ENCODE assay signal across 1 cellular context in the genomic region with DNA sequence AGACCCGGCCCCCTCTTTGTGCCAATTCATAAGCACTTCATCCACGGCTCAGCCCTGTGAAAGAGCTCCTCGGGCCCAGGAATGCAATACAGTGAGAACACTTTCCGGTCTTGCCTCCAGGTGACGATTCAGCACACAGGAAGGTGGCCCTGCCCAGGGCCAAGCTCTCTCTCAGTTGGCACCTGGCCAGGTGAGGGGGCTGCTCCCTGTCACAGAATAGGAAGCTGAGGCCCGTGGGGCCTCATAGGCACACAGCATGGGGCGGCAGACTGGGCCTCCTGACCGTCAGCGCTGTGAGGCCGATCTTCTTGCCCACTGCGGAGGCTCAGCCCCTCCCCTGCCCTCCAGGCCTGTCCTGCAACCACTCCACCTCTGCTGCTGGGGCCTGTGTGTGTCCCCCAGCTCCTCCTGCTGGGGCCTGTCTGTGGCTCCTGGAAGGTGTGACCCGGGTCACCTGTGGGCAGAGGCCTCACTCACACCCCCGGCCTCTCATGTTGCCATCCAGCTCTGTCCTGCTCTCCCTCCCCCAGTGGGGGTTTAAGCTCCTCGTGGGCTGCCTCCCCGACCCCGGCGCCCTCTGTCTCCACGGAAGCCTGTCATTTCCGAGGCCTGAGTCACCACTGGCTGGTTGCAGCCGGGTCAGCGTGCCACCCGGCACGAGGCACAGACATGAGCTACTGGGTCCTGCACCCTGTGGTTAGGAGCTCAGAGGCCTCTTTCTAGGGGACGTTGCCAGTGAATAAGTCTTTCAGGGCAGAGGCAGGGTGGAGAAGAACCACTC.
TF ChIP-seq lines count a peak whose summit lies in the region.

No MANE protein-coding gene starts in this region.

TF ChIP-seq in HepG2, 621 proteins besides CTCF, POLR2A, EP300 and RAD21 (continued from another document and continues in another):
- no peak for TF ChIP-seq ZBTB40 (IDR thresholded peaks at IDR 0.05)
- peak; percentile 57; the same call in 1 of the 2 replicates for TF ChIP-seq ZBTB40 (CRISPR knock-in tag; IDR thresholded peaks at IDR 0.05)
- no peak for TF ChIP-seq NFE2 (CRISPR knock-in tag; IDR thresholded peaks at IDR 0.05)
- peak; percentile 68; the same call in 1 of the 2 replicates for TF ChIP-seq ZBTB43 (CRISPR knock-in tag; conservative IDR thresholded peaks at IDR 0.05)
- TF ChIP-seq SALL2 (CRISPR knock-in tag; IDR thresholded peaks at IDR 0.05), result peak; percentile 50; the same call in 1 of the 2 replicates
- TF ChIP-seq CREB1 (IDR thresholded peaks at IDR 0.05), result no peak
- no peak for TF ChIP-seq CREB1 (CRISPR knock-in tag; IDR thresholded peaks at IDR 0.05)
- no peak for TF ChIP-seq ZNF772 (CRISPR knock-in tag; IDR thresholded peaks at IDR 0.05)
- TF ChIP-seq, protein P1, sequence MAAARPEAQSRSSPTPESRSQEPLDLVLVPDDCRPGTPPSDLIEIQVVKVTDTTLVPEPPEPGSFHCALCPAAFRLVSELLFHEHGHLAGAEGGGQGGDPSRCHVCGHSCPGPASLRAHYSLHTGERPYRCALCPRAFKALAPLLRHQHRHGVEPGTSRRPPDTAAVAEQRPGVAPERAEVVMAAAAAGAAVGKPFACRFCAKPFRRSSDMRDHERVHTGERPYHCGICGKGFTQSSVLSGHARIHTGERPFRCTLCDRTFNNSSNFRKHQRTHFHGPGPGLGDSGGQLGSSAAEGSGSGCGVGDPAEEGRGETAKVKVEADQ (CRISPR knock-in tag; IDR thresholded peaks at IDR 0.05; ENCODE audit: borderline replicate concordance), result 0 out of 2 replicates have a peak, but pooled peaks have one; percentile 51
- TF ChIP-seq MLXIP (CRISPR knock-in tag; IDR thresholded peaks at IDR 0.05; ENCODE audit: borderline replicate concordance), result no peak
- TF ChIP-seq SIN3A (IDR thresholded peaks at IDR 0.05; ENCODE audit: borderline replicate concordance, low read depth, low read length), result peak; percentile 51; the same call in 1 of the 2 replicates
- no peak for TF ChIP-seq ZMYM2 (CRISPR knock-in tag; IDR thresholded peaks at IDR 0.05)
- no peak for TF ChIP-seq ZNF891 (CRISPR knock-in tag; IDR thresholded peaks at IDR 0.05)
- TF ChIP-seq RFX3 (CRISPR knock-in tag; IDR thresholded peaks at IDR 0.05), result no peak
- TF ChIP-seq ZNF329 (CRISPR knock-in tag; IDR thresholded peaks at IDR 0.05; ENCODE audit: low read depth), result 0 out of 2 replicates have a peak, but pooled peaks have one; percentile 34
- TF ChIP-seq SNAPC2 (CRISPR knock-in tag; IDR thresholded peaks at IDR 0.05), result no peak
- no peak for TF ChIP-seq ZNF572 (CRISPR knock-in tag; IDR thresholded peaks at IDR 0.05)
- TF ChIP-seq LCORL (IDR thresholded peaks at IDR 0.05), result peak; percentile 49; the same call in 1 of the 2 replicates
- peak; percentile 50; the same call in 1 of the 2 replicates for TF ChIP-seq LCORL (CRISPR knock-in tag; IDR thresholded peaks at IDR 0.05)
- TF ChIP-seq, protein P2, sequence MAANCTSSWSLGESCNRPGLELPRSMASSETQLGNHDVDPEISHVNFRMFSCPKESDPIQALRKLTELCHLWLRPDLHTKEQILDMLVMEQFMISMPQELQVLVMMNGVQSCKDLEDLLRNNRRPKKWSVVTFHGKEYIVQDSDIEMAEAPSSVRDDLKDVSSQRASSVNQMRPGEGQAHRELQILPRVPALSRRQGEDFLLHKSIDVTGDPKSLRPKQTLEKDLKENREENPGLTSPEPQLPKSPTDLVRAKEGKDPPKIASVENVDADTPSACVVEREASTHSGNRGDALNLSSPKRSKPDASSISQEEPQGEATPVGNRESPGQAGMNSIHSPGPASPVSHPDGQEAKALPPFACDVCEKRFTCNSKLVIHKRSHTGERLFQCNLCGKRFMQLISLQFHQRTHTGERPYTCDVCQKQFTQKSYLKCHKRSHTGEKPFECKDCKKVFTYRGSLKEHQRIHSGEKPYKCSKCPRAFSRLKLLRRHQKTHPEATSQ (CRISPR knock-in tag; IDR thresholded peaks at IDR 0.05; ENCODE audit: borderline replicate concordance), result no peak
- peak; percentile 83; the same call in 1 of the 2 replicates for TF ChIP-seq PCBP1 (IDR thresholded peaks at IDR 0.05; ENCODE audit: borderline replicate concordance, low read depth, low read length)
- TF ChIP-seq ZNF839 (CRISPR knock-in tag; IDR thresholded peaks at IDR 0.05; ENCODE audit: borderline replicate concordance), result 0 out of 2 replicates have a peak, but pooled peaks have one; percentile 39
- TF ChIP-seq, protein P3, sequence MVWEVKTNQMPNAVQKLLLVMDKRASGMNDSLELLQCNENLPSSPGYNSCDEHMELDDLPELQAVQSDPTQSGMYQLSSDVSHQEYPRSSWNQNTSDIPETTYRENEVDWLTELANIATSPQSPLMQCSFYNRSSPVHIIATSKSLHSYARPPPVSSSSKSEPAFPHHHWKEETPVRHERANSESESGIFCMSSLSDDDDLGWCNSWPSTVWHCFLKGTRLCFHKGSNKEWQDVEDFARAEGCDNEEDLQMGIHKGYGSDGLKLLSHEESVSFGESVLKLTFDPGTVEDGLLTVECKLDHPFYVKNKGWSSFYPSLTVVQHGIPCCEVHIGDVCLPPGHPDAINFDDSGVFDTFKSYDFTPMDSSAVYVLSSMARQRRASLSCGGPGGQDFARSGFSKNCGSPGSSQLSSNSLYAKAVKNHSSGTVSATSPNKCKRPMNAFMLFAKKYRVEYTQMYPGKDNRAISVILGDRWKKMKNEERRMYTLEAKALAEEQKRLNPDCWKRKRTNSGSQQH (CRISPR knock-in tag; IDR thresholded peaks at IDR 0.05; ENCODE audit: low read depth), result peak; percentile 68; the same call in 1 of the 2 replicates
- no peak for TF ChIP-seq ZNF616 (CRISPR knock-in tag; IDR thresholded peaks at IDR 0.05; ENCODE audit: low read depth)
- 0 out of 2 replicates have a peak, but pooled peaks have one; percentile 23 for TF ChIP-seq ZNF431 (CRISPR knock-in tag; IDR thresholded peaks at IDR 0.05; ENCODE audit: borderline replicate concordance, low read depth)
- TF ChIP-seq, protein P4, sequence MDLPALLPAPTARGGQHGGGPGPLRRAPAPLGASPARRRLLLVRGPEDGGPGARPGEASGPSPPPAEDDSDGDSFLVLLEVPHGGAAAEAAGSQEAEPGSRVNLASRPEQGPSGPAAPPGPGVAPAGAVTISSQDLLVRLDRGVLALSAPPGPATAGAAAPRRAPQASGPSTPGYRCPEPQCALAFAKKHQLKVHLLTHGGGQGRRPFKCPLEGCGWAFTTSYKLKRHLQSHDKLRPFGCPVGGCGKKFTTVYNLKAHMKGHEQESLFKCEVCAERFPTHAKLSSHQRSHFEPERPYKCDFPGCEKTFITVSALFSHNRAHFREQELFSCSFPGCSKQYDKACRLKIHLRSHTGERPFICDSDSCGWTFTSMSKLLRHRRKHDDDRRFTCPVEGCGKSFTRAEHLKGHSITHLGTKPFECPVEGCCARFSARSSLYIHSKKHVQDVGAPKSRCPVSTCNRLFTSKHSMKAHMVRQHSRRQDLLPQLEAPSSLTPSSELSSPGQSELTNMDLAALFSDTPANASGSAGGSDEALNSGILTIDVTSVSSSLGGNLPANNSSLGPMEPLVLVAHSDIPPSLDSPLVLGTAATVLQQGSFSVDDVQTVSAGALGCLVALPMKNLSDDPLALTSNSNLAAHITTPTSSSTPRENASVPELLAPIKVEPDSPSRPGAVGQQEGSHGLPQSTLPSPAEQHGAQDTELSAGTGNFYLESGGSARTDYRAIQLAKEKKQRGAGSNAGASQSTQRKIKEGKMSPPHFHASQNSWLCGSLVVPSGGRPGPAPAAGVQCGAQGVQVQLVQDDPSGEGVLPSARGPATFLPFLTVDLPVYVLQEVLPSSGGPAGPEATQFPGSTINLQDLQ (CRISPR knock-in tag; IDR thresholded peaks at IDR 0.05), result no peak; the same call in 1 of the 2 replicates
- TF ChIP-seq MXD4 (CRISPR knock-in tag; IDR thresholded peaks at IDR 0.05), result peak; percentile 33; the same call in 1 of the 2 replicates
- no peak for TF ChIP-seq ZNF569 (CRISPR knock-in tag; IDR thresholded peaks at IDR 0.05; ENCODE audit: borderline replicate concordance)
- TF ChIP-seq ZNF710 (CRISPR knock-in tag; IDR thresholded peaks at IDR 0.05; ENCODE audit: borderline replicate concordance), result no peak
